ENCODE assay signal across 18 cellular contexts in genomic region chr14:91070572-91070971, GRCh38. TPM values are rescaled to one million over a fixed set of nuclear protein-coding genes. Genes with fewer than 3 reads are reported as not detected.
DNase-seq lines count a peak whose midpoint lies in the region; ATAC-seq and TF ChIP-seq lines count a peak whose summit lies in the region.
"Had no signal": no experiment of that assay in that cellular context is flagged by ENCODE, and none has a peak within 500 bp of the region (broad histone marks: within the 10 kb centered on the region; RNA-seq: fewer than 3 reads in every experiment).

No MANE protein-coding gene starts in this region.

- CTCF ChIA-PET in HEK293 (lab: Yijun Ruan, JAX): interaction anchor here (1.4 kb wide), 1 partner anchor 102 kb away, joined by 3 read pairs; no protein-coding TSS in a partner anchor

- no peaks in the 10 kb centered on the region for H3K9me3 Mint-ChIP-seq in activated naive CD8-positive, alpha-beta T cell (ENCODE audit: low read depth)
- peaks cover 6% of the 10 kb centered on the region for H3K9me3 Mint-ChIP-seq in activated naive CD8-positive, alpha-beta T cell treated with anti-CD3 and anti-CD28 coated beads for 36 hours
- H3K9me3 Mint-ChIP-seq in natural killer cell treated with Interleukin-12 subunit alpha and Interleukin-12 subunit beta and Interleukin-15 and Interleukin-18, amount 100 ng/mL, for 72 hours: peaks cover 11% of the 10 kb centered on the region
- no peaks in the 10 kb centered on the region for H3K9me3 Mint-ChIP-seq in natural killer cell
- H3K9me3 Mint-ChIP-seq: CD4-positive, alpha-beta T cell; CD8-positive, alpha-beta T cell had no signal

- peak overlapping the region; percentile 41 for H3K27ac Mint-ChIP-seq in activated naive CD8-positive, alpha-beta T cell
- H3K27ac Mint-ChIP-seq in activated naive CD8-positive, alpha-beta T cell treated with anti-CD3 and anti-CD28 coated beads for 36 hours: no peak overlapping the region
- peak overlapping the region; percentile 73 to 99 for H3K27ac Mint-ChIP-seq in natural killer cell treated with Interleukin-12 subunit alpha and Interleukin-12 subunit beta and Interleukin-15 and Interleukin-18, amount 100 ng/mL, for 72 hours
- no peak overlapping the region for H3K27ac Mint-ChIP-seq in natural killer cell
- H3K27ac Mint-ChIP-seq: CD4-positive, alpha-beta T cell; CD8-positive, alpha-beta T cell had no signal

- H3K27me3 Mint-ChIP-seq in activated naive CD8-positive, alpha-beta T cell: no peaks in the 10 kb centered on the region
- H3K27me3 Mint-ChIP-seq in activated naive CD8-positive, alpha-beta T cell treated with anti-CD3 and anti-CD28 coated beads for 36 hours: no peaks in the 10 kb centered on the region
- no peaks in the 10 kb centered on the region for H3K27me3 Mint-ChIP-seq in natural killer cell treated with Interleukin-12 subunit alpha and Interleukin-12 subunit beta and Interleukin-15 and Interleukin-18, amount 100 ng/mL, for 72 hours
- no peaks in the 10 kb centered on the region for H3K27me3 Mint-ChIP-seq in natural killer cell (ENCODE audit: low read depth in 2 of 2)
- H3K27me3 Mint-ChIP-seq: CD4-positive, alpha-beta T cell had no signal

- no peak for ATAC-seq in natural killer cell treated with Interleukin-12 subunit alpha and Interleukin-12 subunit beta and Interleukin-15 and Interleukin-18, amount 100 ng/mL, for 72 hours
- ATAC-seq in natural killer cell: no peak
- ATAC-seq: CD8-positive, alpha-beta T cell had no signal

- no peaks in the 10 kb centered on the region for H3K4me1 ChIP-seq in HEK293 (ENCODE audit: control insufficient read depth, insufficient read depth, low read length)
- H3K4me1 ChIP-seq: BE2C, Caco-2 had no signal

- no peaks in the 10 kb centered on the region for H3K36me3 Mint-ChIP-seq in activated naive CD8-positive, alpha-beta T cell
- peaks cover 12% of the 10 kb centered on the region for H3K36me3 Mint-ChIP-seq in activated naive CD8-positive, alpha-beta T cell treated with anti-CD3 and anti-CD28 coated beads for 36 hours
- H3K36me3 Mint-ChIP-seq in natural killer cell treated with Interleukin-12 subunit alpha and Interleukin-12 subunit beta and Interleukin-15 and Interleukin-18, amount 100 ng/mL, for 72 hours: peaks cover 9% of the 10 kb centered on the region
- H3K36me3 Mint-ChIP-seq in natural killer cell: no peaks in the 10 kb centered on the region
- H3K36me3 Mint-ChIP-seq: CD14-positive monocyte; CD8-positive, alpha-beta T cell had no signal

- H3K36me3 ChIP-seq in HEK293 (ENCODE audit: control insufficient read depth in 2 of 2, insufficient read depth in 1 of 2, low read length in 2 of 2): no peaks in the 10 kb centered on the region
- H3K36me3 ChIP-seq: BE2C, BLaER1 had no signal

- H3K9me3 ChIP-seq in HEK293 (ENCODE audit: control insufficient read depth, insufficient read depth, low read depth, low read length): no peaks in the 10 kb centered on the region; the same call in 1 of the 2 replicates
- H3K9me3 ChIP-seq: BE2C, BLaER1 had no signal

- H3K27ac ChIP-seq in HEK293 (ENCODE audit: extremely low read depth, low read depth, low read length): no peak overlapping the region
- H3K27ac ChIP-seq: BLaER1 had no signal

- no peak for DNase-seq in activated naive CD8-positive, alpha-beta T cell treated with anti-CD3 and anti-CD28 coated beads for 36 hours
- DNase-seq in natural killer cell treated with Interleukin-12 subunit alpha and Interleukin-12 subunit beta and Interleukin-15 and Interleukin-18, amount 100 ng/mL, for 72 hours (ENCODE audit: low spot score): no peak
- DNase-seq in natural killer cell (no peak), NCI-H69 (lab: John Stamatoyannopoulos, UW) (no peak)
- DNase-seq: 8988T; ACHN; BE2C; C1 segment of cervical spinal cord; Caco-2; Calu3; CD4-positive, alpha-beta T cell; CD8-positive, alpha-beta T cell; DMS79 treated with DMSO at 0.1 percent for 48 hours; GF-D8 had no signal

- no peak overlapping the region for H3K4me3 Mint-ChIP-seq in activated naive CD8-positive, alpha-beta T cell
- H3K4me3 Mint-ChIP-seq in activated naive CD8-positive, alpha-beta T cell treated with anti-CD3 and anti-CD28 coated beads for 36 hours: no peak overlapping the region
- no peak overlapping the region for H3K4me3 Mint-ChIP-seq in natural killer cell treated with Interleukin-12 subunit alpha and Interleukin-12 subunit beta and Interleukin-15 and Interleukin-18, amount 100 ng/mL, for 72 hours
- no peak overlapping the region for H3K4me3 Mint-ChIP-seq in natural killer cell
- H3K4me3 Mint-ChIP-seq: CD14-positive monocyte; CD4-positive, alpha-beta T cell; CD8-positive, alpha-beta T cell had no signal

- no peak overlapping the region for H3K4me3 ChIP-seq in HEK293 (ENCODE audit: low read depth, low read length)
- H3K4me3 ChIP-seq: BLaER1 had no signal

- POLR2A ChIA-PET in HEK293 (lab: Yijun Ruan, JAX): interaction anchor here (1.3 kb wide), 1 partner anchor 10 kb away, joined by 4 read pairs; the partner anchor contains the start of gene RPS6KA5

- no peak for TF ChIP-seq CTCF in natural killer cell (IDR thresholded peaks at IDR 0.05)
- TF ChIP-seq CTCF in HEK293 (tag by site-specific recombination; IDR thresholded peaks at IDR 0.05): no peak

- intact Hi-C loops in natural killer cell (cut with micrococcal nuclease): no loop called here

- H3K4me1 Mint-ChIP-seq in activated naive CD8-positive, alpha-beta T cell (ENCODE audit: low read depth): peaks cover 43% of the 10 kb centered on the region
- peaks cover 38% of the 10 kb centered on the region for H3K4me1 Mint-ChIP-seq in activated naive CD8-positive, alpha-beta T cell treated with anti-CD3 and anti-CD28 coated beads for 36 hours
- H3K4me1 Mint-ChIP-seq in natural killer cell treated with Interleukin-12 subunit alpha and Interleukin-12 subunit beta and Interleukin-15 and Interleukin-18, amount 100 ng/mL, for 72 hours (ENCODE audit: low read depth in 2 of 2): peaks cover 38 to 54% of the 10 kb centered on the region in 2 donors
- H3K4me1 Mint-ChIP-seq in natural killer cell: peaks cover 38 to 39% of the 10 kb centered on the region in 2 donors

TF ChIP-seq in HEK293, 187 proteins besides CTCF, POLR2A, EP300 and RAD21:
- TF ChIP-seq KLF10 (tag by site-specific recombination; IDR thresholded peaks at IDR 0.05) (no peak), ZNF133 (tag by site-specific recombination; IDR thresholded peaks at IDR 0.05) (peak; percentile 97), ZNF350 (tag by site-specific recombination; IDR thresholded peaks at IDR 0.05) (no peak), ZNF571 (tag by site-specific recombination; IDR thresholded peaks at IDR 0.05) (no peak), ZNF266 (tag by site-specific recombination; IDR thresholded peaks at IDR 0.05; ENCODE audit: low read depth) (no peak), HOXD13 (CRISPR knock-in tag; IDR thresholded peaks at IDR 0.05; ENCODE audit: borderline replicate concordance) (no peak), ZNF121 (tag by site-specific recombination; IDR thresholded peaks at IDR 0.05) (no peak), ZNF707 (tag by site-specific recombination; IDR thresholded peaks at IDR 0.05) (no peak), ZNF654 (tag by site-specific recombination; IDR thresholded peaks at IDR 0.05; ENCODE audit: low read depth) (no peak), SETDB1 (IDR thresholded peaks at IDR 0.05; ENCODE audit: insufficient read length, low read length) (peak; percentile 17), ZNF558 (tag by site-specific recombination; IDR thresholded peaks at IDR 0.05) (no peak), ZSCAN16 (tag by site-specific recombination; IDR thresholded peaks at IDR 0.05) (no peak), ZBTB48 (tag by site-specific recombination; IDR thresholded peaks at IDR 0.05) (no peak), ZNF623 (tag by site-specific recombination; IDR thresholded peaks at IDR 0.05) (no peak)

RNA-seq across cellular contexts. Expression of gene RPS6KA5, which starts 10.1 kb away (rescaled TPM):
- 10 to 100 TPM; 10.1 to 13.1 TPM for total RNA-seq in activated naive CD8-positive, alpha-beta T cell treated with anti-CD3 and anti-CD28 coated beads for 36 hours
- total RNA-seq in natural killer cell treated with Interleukin-12 subunit alpha and Interleukin-12 subunit beta and Interleukin-15 and Interleukin-18, amount 100 ng/mL, for 72 hours: 10 to 100 TPM; 20.5 to 47.5 TPM
- total RNA-seq in natural killer cell: 10 to 100 TPM; 24.1 to 28.5 (median 27.9) TPM

RNA-seq across cellular contexts. Expression of gene DGLUCY, which starts 43.3 kb away (rescaled TPM):
- 10 to 100 TPM; 31.9 to 36.1 TPM for total RNA-seq in activated naive CD8-positive, alpha-beta T cell treated with anti-CD3 and anti-CD28 coated beads for 36 hours
- 10 to 100 TPM; 28.4 to 78.3 TPM for total RNA-seq in natural killer cell treated with Interleukin-12 subunit alpha and Interleukin-12 subunit beta and Interleukin-15 and Interleukin-18, amount 100 ng/mL, for 72 hours
- total RNA-seq in natural killer cell: 100 to 1,000 TPM; 108 to 142 (median 110) TPM

Comparison
In these comparisons a context has a peak if more than half of its experiments do, and no peak if none do; other contexts are left out.
1. H3K27ac Mint-ChIP-seq: peak in activated naive CD8-positive, alpha-beta T cell (single experiment) and natural killer cell treated with Interleukin-12 subunit alpha and Interleukin-12 subunit beta and Interleukin-15 and Interleukin-18, amount 100 ng/mL, for 72 hours (2 of 2); none in activated naive CD8-positive, alpha-beta T cell treated with anti-CD3 and anti-CD28 coated beads for 36 hours (single experiment) and natural killer cell (0 of 2).